In genomic region chr20:31680286-31681127, GRCh38 we compare ENCODE assay signal across 1 cellular context.
TF ChIP-seq lines count a peak whose summit lies in the region.

No MANE protein-coding gene starts in this region.

TF ChIP-seq in IMR-90, 13 proteins besides CTCF, POLR2A, EP300 and RAD21:
- TF ChIP-seq CEBPB (IDR thresholded peaks at IDR 0.05; ENCODE audit: low read depth, low read length) = no peak
- no peak for TF ChIP-seq SMC3 (IDR thresholded peaks at IDR 0.05; ENCODE audit: low read depth, low read length)
- no peak for TF ChIP-seq MAFK (IDR thresholded peaks at IDR 0.05; ENCODE audit: low read depth, low read length)
- TF ChIP-seq NFE2L2 (IDR thresholded peaks at IDR 0.05; ENCODE audit: low read depth, low read length) = no peak
- no peak for TF ChIP-seq CHD1 (IDR thresholded peaks at IDR 0.05; ENCODE audit: low read depth, low read length)
- TF ChIP-seq MXI1 (IDR thresholded peaks at IDR 0.05; ENCODE audit: borderline replicate concordance, low read depth, low read length) = no peak
- TF ChIP-seq RCOR1 (IDR thresholded peaks at IDR 0.05; ENCODE audit: insufficient replicate concordance, low read length) = no peak
- TF ChIP-seq BHLHE40 (IDR thresholded peaks at IDR 0.05; ENCODE audit: low read depth, low read length) = no peak
- no peak for TF ChIP-seq MAZ (IDR thresholded peaks at IDR 0.05; ENCODE audit: borderline replicate concordance, low read depth, low read length)
- no peak for TF ChIP-seq USF2 (IDR thresholded peaks at IDR 0.05; ENCODE audit: low read depth, low read length)
- no peak for TF ChIP-seq ELK1 (IDR thresholded peaks at IDR 0.05; ENCODE audit: borderline replicate concordance, low read depth, low read length)
- no peak for TF ChIP-seq FOS (IDR thresholded peaks at IDR 0.05; ENCODE audit: low read depth, low read length)
- TF ChIP-seq RFX5 (IDR thresholded peaks at IDR 0.05; ENCODE audit: low read depth, low read length) = no peak
